1 cellular context compared by ENCODE assay signal in the genomic region with DNA sequence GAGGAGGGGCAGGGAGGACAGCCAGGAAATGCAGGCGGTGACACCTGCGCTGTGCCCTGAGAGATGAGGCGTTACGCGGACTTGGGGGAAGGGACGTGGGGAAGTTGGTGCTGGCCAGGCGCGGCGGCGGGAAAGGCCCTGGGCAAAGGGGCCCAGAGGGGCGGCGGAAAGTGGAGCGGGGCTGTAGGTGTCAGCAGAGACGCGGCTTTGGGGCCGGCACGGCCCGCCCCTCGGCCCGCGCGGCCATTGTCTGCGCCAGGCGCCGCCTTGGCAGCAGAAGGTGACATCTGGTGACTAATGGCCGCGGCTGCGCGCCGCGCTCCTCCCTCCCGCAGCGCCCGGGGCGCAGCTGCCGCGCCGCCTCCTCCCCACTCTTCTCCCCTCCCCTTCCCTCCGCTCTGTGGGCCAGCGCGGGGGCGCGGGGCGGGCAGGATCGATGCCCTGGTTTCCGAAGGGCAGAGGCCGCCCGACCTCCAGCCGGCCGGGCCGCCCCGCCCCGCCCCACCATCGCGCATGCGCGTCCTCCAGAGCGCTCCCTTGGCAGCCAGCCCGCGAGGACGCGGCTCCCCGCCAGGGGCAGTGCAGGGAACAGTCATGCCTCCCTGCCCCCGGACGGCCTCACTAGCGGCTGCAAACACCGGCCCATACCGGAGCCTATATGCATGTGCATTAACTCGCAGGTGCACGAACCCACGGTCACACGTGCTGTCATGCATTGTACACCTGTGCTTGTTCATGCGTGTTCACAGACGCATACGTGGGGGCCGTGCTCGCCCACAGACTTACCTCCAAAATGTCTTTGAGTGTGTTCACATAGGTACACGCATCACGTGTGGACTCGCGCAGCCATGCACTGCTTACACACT.
A peak's percentile ranks its signal among the peaks of the same experiment; 100 is the strongest.
TF ChIP-seq lines count a peak whose summit lies in the region.

No MANE protein-coding gene starts in this region.

TF ChIP-seq in K562, 482 proteins besides CTCF, POLR2A, EP300 and RAD21 (continued from another document and continues in another):
- TF ChIP-seq, protein P1, sequence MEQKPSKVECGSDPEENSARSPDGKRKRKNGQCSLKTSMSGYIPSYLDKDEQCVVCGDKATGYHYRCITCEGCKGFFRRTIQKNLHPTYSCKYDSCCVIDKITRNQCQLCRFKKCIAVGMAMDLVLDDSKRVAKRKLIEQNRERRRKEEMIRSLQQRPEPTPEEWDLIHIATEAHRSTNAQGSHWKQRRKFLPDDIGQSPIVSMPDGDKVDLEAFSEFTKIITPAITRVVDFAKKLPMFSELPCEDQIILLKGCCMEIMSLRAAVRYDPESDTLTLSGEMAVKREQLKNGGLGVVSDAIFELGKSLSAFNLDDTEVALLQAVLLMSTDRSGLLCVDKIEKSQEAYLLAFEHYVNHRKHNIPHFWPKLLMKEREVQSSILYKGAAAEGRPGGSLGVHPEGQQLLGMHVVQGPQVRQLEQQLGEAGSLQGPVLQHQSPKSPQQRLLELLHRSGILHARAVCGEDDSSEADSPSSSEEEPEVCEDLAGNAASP (IDR thresholded peaks at IDR 0.05) = no peak
- TF ChIP-seq POU5F1 (IDR thresholded peaks at IDR 0.05; ENCODE audit: borderline replicate concordance, low read depth, low read length, partially characterized antibody) (no peak), HMG20B (CRISPR knock-in tag; IDR thresholded peaks at IDR 0.05) (no peak), CBFB (CRISPR knock-in tag; IDR thresholded peaks at IDR 0.05) (no peak), ZKSCAN1 (IDR thresholded peaks at IDR 0.05; ENCODE audit: low read depth, low read length) (no peak), TCFL5 (CRISPR knock-in tag; conservative IDR thresholded peaks at IDR 0.05) (no peak), ZNF197 (CRISPR knock-in tag; IDR thresholded peaks at IDR 0.05; ENCODE audit: low read depth) (no peak), ZFX (CRISPR knock-in tag; IDR thresholded peaks at IDR 0.05) (peak; percentile 81), SMARCE1 (IDR thresholded peaks at IDR 0.05) (no peak), KAT8 (IDR thresholded peaks at IDR 0.05; ENCODE audit: low read depth) (no peak), ZNF23 (CRISPR knock-in tag; IDR thresholded peaks at IDR 0.05) (no peak), ZC3H4 (CRISPR knock-in tag; IDR thresholded peaks at IDR 0.05; ENCODE audit: borderline replicate concordance) (no peak), U2AF2 (optimal IDR thresholded peaks at IDR 0.05; ENCODE audit: low read depth, low read length) (no peak), SIN3B (IDR thresholded peaks at IDR 0.05; ENCODE audit: low read depth) (no peak; the same call in 1 of the 2 replicates), HNRNPL (IDR thresholded peaks at IDR 0.05; ENCODE audit: low read depth, low read length) (peak; percentile 99), GATAD2A (IDR thresholded peaks at IDR 0.05) (no peak), ZNF586 (CRISPR knock-in tag; conservative IDR thresholded peaks at IDR 0.05) (no peak), TBP (optimal IDR thresholded peaks at IDR 0.05; ENCODE audit: low read depth, low read length) (peak; percentile 37), DIDO1 (tag; IDR thresholded peaks at IDR 0.05; ENCODE audit: low read depth) (no peak), HDAC8 (tag; IDR thresholded peaks at IDR 0.05) (no peak), GABPA (tag; conservative IDR thresholded peaks at IDR 0.05; ENCODE audit: low read depth) (no peak), ESRRB (CRISPR knock-in tag; IDR thresholded peaks at IDR 0.05; ENCODE audit: borderline replicate concordance) (no peak), ETV5 (CRISPR knock-in tag; IDR thresholded peaks at IDR 0.05; ENCODE audit: low read depth) (no peak), ZNF551 (CRISPR knock-in tag; IDR thresholded peaks at IDR 0.05) (no peak), ASH1L (IDR thresholded peaks at IDR 0.05; ENCODE audit: borderline replicate concordance, low read depth, partially characterized antibody) (no peak), EGR1 (conservative IDR thresholded peaks at IDR 0.05) (peak; percentile 93), TEAD2 (tag; IDR thresholded peaks at IDR 0.05) (no peak), TBL1XR1 (IDR thresholded peaks at IDR 0.05; ENCODE audit: low read length in 2 of 2) (no peak), RBBP5 (IDR thresholded peaks at IDR 0.05; ENCODE audit: borderline replicate concordance, insufficient read depth, low read length, poor library complexity, severe bottlenecking) (peak; percentile 68), RBM17 (IDR thresholded peaks at IDR 0.05; ENCODE audit: borderline replicate concordance, low read depth, low read length) (no peak), HDAC2 (IDR thresholded peaks at IDR 0.05) (no peak), BHLHE40 (IDR thresholded peaks at IDR 0.05; ENCODE audit: low read length) (peak; percentile 59), COPS2 (conservative IDR thresholded peaks at IDR 0.05) (no peak)
- TF ChIP-seq, protein P2, sequence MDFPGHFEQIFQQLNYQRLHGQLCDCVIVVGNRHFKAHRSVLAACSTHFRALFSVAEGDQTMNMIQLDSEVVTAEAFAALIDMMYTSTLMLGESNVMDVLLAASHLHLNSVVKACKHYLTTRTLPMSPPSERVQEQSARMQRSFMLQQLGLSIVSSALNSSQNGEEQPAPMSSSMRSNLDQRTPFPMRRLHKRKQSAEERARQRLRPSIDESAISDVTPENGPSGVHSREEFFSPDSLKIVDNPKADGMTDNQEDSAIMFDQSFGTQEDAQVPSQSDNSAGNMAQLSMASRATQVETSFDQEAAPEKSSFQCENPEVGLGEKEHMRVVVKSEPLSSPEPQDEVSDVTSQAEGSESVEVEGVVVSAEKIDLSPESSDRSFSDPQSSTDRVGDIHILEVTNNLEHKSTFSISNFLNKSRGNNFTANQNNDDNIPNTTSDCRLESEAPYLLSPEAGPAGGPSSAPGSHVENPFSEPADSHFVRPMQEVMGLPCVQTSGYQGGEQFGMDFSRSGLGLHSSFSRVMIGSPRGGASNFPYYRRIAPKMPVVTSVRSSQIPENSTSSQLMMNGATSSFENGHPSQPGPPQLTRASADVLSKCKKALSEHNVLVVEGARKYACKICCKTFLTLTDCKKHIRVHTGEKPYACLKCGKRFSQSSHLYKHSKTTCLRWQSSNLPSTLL (IDR thresholded peaks at IDR 0.05) = no peak
- TF ChIP-seq, protein P3, sequence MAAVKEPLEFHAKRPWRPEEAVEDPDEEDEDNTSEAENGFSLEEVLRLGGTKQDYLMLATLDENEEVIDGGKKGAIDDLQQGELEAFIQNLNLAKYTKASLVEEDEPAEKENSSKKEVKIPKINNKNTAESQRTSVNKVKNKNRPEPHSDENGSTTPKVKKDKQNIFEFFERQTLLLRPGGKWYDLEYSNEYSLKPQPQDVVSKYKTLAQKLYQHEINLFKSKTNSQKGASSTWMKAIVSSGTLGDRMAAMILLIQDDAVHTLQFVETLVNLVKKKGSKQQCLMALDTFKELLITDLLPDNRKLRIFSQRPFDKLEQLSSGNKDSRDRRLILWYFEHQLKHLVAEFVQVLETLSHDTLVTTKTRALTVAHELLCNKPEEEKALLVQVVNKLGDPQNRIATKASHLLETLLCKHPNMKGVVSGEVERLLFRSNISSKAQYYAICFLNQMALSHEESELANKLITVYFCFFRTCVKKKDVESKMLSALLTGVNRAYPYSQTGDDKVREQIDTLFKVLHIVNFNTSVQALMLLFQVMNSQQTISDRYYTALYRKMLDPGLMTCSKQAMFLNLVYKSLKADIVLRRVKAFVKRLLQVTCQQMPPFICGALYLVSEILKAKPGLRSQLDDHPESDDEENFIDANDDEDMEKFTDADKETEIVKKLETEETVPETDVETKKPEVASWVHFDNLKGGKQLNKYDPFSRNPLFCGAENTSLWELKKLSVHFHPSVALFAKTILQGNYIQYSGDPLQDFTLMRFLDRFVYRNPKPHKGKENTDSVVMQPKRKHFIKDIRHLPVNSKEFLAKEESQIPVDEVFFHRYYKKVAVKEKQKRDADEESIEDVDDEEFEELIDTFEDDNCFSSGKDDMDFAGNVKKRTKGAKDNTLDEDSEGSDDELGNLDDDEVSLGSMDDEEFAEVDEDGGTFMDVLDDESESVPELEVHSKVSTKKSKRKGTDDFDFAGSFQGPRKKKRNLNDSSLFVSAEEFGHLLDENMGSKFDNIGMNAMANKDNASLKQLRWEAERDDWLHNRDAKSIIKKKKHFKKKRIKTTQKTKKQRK (IDR thresholded peaks at IDR 0.05; ENCODE audit: borderline replicate concordance, low read depth, low read length) = no peak
- TF ChIP-seq, protein P4, sequence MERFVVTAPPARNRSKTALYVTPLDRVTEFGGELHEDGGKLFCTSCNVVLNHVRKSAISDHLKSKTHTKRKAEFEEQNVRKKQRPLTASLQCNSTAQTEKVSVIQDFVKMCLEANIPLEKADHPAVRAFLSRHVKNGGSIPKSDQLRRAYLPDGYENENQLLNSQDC (CRISPR knock-in tag; IDR thresholded peaks at IDR 0.05) = no peak
- TF ChIP-seq, protein P5, sequence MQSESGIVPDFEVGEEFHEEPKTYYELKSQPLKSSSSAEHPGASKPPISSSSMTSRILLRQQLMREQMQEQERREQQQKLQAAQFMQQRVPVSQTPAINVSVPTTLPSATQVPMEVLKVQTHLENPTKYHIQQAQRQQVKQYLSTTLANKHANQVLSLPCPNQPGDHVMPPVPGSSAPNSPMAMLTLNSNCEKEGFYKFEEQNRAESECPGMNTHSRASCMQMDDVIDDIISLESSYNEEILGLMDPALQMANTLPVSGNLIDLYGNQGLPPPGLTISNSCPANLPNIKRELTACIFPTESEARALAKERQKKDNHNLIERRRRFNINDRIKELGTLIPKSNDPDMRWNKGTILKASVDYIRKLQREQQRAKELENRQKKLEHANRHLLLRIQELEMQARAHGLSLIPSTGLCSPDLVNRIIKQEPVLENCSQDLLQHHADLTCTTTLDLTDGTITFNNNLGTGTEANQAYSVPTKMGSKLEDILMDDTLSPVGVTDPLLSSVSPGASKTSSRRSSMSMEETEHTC (IDR thresholded peaks at IDR 0.05) = no peak
- TF ChIP-seq, protein P6, sequence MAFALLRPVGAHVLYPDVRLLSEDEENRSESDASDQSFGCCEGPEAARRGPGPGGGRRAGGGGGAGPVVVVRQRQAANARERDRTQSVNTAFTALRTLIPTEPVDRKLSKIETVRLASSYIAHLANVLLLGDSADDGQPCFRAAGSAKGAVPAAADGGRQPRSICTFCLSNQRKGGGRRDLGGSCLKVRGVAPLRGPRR (CRISPR knock-in tag; IDR thresholded peaks at IDR 0.05) = no peak
- TF ChIP-seq, protein P7, sequence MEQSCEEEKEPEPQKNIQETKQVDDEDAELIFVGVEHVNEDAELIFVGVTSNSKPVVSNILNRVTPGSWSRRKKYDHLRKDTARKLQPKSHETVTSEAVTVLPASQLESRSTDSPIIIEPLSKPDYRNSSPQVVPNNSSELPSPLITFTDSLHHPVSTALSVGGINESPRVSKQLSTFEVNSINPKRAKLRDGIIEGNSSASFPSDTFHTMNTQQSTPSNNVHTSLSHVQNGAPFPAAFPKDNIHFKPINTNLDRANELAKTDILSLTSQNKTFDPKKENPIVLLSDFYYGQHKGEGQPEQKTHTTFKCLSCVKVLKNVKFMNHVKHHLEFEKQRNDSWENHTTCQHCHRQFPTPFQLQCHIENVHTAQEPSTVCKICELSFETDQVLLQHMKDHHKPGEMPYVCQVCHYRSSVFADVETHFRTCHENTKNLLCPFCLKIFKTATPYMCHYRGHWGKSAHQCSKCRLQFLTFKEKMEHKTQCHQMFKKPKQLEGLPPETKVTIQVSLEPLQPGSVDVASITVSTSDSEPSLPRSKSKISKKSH (CRISPR knock-in tag; IDR thresholded peaks at IDR 0.05) = no peak
- TF ChIP-seq, protein P8, sequence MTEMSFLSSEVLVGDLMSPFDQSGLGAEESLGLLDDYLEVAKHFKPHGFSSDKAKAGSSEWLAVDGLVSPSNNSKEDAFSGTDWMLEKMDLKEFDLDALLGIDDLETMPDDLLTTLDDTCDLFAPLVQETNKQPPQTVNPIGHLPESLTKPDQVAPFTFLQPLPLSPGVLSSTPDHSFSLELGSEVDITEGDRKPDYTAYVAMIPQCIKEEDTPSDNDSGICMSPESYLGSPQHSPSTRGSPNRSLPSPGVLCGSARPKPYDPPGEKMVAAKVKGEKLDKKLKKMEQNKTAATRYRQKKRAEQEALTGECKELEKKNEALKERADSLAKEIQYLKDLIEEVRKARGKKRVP (CRISPR knock-in tag; IDR thresholded peaks at IDR 0.05) = no peak
- TF ChIP-seq, protein P9, sequence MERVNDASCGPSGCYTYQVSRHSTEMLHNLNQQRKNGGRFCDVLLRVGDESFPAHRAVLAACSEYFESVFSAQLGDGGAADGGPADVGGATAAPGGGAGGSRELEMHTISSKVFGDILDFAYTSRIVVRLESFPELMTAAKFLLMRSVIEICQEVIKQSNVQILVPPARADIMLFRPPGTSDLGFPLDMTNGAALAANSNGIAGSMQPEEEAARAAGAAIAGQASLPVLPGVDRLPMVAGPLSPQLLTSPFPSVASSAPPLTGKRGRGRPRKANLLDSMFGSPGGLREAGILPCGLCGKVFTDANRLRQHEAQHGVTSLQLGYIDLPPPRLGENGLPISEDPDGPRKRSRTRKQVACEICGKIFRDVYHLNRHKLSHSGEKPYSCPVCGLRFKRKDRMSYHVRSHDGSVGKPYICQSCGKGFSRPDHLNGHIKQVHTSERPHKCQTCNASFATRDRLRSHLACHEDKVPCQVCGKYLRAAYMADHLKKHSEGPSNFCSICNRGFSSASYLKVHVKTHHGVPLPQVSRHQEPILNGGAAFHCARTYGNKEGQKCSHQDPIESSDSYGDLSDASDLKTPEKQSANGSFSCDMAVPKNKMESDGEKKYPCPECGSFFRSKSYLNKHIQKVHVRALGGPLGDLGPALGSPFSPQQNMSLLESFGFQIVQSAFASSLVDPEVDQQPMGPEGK (CRISPR knock-in tag; IDR thresholded peaks at IDR 0.05; ENCODE audit: borderline replicate concordance) = no peak
- TF ChIP-seq, protein P10, sequence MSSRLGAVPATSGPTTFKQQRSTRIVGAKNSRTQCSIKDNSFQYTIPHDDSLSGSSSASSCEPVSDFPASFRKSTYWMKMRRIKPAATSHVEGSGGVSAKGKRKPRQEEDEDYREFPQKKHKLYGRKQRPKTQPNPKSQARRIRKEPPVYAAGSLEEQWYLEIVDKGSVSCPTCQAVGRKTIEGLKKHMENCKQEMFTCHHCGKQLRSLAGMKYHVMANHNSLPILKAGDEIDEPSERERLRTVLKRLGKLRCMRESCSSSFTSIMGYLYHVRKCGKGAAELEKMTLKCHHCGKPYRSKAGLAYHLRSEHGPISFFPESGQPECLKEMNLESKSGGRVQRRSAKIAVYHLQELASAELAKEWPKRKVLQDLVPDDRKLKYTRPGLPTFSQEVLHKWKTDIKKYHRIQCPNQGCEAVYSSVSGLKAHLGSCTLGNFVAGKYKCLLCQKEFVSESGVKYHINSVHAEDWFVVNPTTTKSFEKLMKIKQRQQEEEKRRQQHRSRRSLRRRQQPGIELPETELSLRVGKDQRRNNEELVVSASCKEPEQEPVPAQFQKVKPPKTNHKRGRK (tag; IDR thresholded peaks at IDR 0.05) = no peak
- TF ChIP-seq, protein P11, sequence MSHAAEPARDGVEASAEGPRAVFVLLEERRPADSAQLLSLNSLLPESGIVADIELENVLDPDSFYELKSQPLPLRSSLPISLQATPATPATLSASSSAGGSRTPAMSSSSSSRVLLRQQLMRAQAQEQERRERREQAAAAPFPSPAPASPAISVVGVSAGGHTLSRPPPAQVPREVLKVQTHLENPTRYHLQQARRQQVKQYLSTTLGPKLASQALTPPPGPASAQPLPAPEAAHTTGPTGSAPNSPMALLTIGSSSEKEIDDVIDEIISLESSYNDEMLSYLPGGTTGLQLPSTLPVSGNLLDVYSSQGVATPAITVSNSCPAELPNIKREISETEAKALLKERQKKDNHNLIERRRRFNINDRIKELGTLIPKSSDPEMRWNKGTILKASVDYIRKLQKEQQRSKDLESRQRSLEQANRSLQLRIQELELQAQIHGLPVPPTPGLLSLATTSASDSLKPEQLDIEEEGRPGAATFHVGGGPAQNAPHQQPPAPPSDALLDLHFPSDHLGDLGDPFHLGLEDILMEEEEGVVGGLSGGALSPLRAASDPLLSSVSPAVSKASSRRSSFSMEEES (CRISPR knock-in tag; IDR thresholded peaks at IDR 0.05) = no peak
